Comparison of ENCODE assay signal across 21 cellular contexts in genomic region chr2:240256704-240257637, GRCh38.
DNase-seq lines count a peak whose midpoint lies in the region; ATAC-seq, FAIRE-seq and TF ChIP-seq lines count a peak whose summit lies in the region.
"Had no signal": no experiment of that assay in that cellular context is flagged by ENCODE, and none has a peak within 500 bp of the region (broad histone marks: within the 10 kb centered on the region; RNA-seq: fewer than 3 reads in every experiment).

No MANE protein-coding gene starts in this region.

- no peaks in the 10 kb centered on the region for H3K4me1 Mint-ChIP-seq in activated CD8-positive, alpha-beta memory T cell treated with anti-CD3 and anti-CD28 coated beads, Interleukin-2, amount 10 ng/mL, durations not matched to agents 7 days and 5 days
- H3K4me1 Mint-ChIP-seq: naive B cell had no signal

- no peaks in the 10 kb centered on the region for H3K36me3 Mint-ChIP-seq in activated CD8-positive, alpha-beta memory T cell treated with anti-CD3 and anti-CD28 coated beads, Interleukin-2, amount 10 ng/mL, durations not matched to agents 7 days and 5 days

- no peak overlapping the region for H3K9ac ChIP-seq in kidney (ENCODE audit: low read length in 2 of 2)

- no peaks in the 10 kb centered on the region for H3K27me3 Mint-ChIP-seq in activated CD8-positive, alpha-beta memory T cell treated with anti-CD3 and anti-CD28 coated beads, Interleukin-2, amount 10 ng/mL, durations not matched to agents 7 days and 5 days

- ATAC-seq in activated CD8-positive, alpha-beta memory T cell treated with anti-CD3 and anti-CD28 coated beads, Interleukin-2, amount 10 ng/mL, durations not matched to agents 7 days and 5 days, result no peak
- ATAC-seq in RWPE2 (ENCODE audit: low read depth) (no peak), GM21447 (IDR thresholded peaks at IDR 0.05; ENCODE audit: unreplicated experiment) (no peak)
- ATAC-seq: upper lobe of right lung had no signal

- H3K4me3 Mint-ChIP-seq in activated CD8-positive, alpha-beta memory T cell treated with anti-CD3 and anti-CD28 coated beads, Interleukin-2, amount 10 ng/mL, durations not matched to agents 7 days and 5 days, result no peak overlapping the region
- H3K4me3 Mint-ChIP-seq: naive B cell had no signal

- peaks cover under 1% of the 10 kb centered on the region for H3K9me3 Mint-ChIP-seq in activated CD8-positive, alpha-beta memory T cell treated with anti-CD3 and anti-CD28 coated beads, Interleukin-2, amount 10 ng/mL, durations not matched to agents 7 days and 5 days (ENCODE audit: low read depth)

- TF ChIP-seq CTCF in RWPE2 (IDR thresholded peaks at IDR 0.05; ENCODE audit: poor library complexity, severe bottlenecking) (no peak), kidney (IDR thresholded peaks at IDR 0.05; ENCODE audit: borderline replicate concordance, extremely low read depth, insufficient read depth) (no peak), retinal pigment epithelial cell (conservative IDR thresholded peaks at IDR 0.05; ENCODE audit: low read depth, low read length) (peak; percentile 10)

- H3K27ac Mint-ChIP-seq in activated CD8-positive, alpha-beta memory T cell treated with anti-CD3 and anti-CD28 coated beads, Interleukin-2, amount 10 ng/mL, durations not matched to agents 7 days and 5 days, result no peak overlapping the region

- intact Hi-C loops in kidney (cut with DNase I), result no loop called here

- peak; percentile 35 for DNase-seq in activated CD8-positive, alpha-beta memory T cell treated with anti-CD3 and anti-CD28 coated beads for 24 hours
- no peak for DNase-seq in activated CD8-positive, alpha-beta memory T cell treated with anti-CD3 and anti-CD28 coated beads, Interleukin-2, amount 10 ng/mL, durations not matched to agents 7 days and 5 days
- peak; percentile 55 for DNase-seq in RWPE2 (ENCODE audit: low spot score)
- DNase-seq in kidney, result peak; percentile 51
- no peak for DNase-seq in retinal pigment epithelial cell (ENCODE audit: low read depth)
- no peak for DNase-seq in frontal cortex (ENCODE audit: low spot score in 2 of 2)
- DNase-seq in SHP77 treated with DMSO at 0.1 percent for 48 hours (lab: John Stamatoyannopoulos, UW), result no peak
- DNase-seq: activated gamma-delta T cell treated with Interleukin-2 at 50 U/mL for 16 hours; aorta; DMS53; naive B cell; NCI-H1436; NCI-H2171 treated with DMSO at 0.1 percent for 48 hours; NCI-H774; stimulated activated naive CD4-positive, alpha-beta T cell treated with Interleukin-2 at 50 U/mL for 16 hours had no signal

- FAIRE-seq in kidney (lab: Jason Lieb, UNC) (no peak), frontal cortex (lab: Jason Lieb, UNC) (no peak)
- FAIRE-seq: A204.1, GM18507 had no signal

- H3K4me3 ChIP-seq in RWPE2 (ENCODE audit: severe bottlenecking), result no peak overlapping the region
- no peak overlapping the region for H3K4me3 ChIP-seq in kidney (ENCODE audit: low read length in 2 of 2)
- H3K4me3 ChIP-seq in retinal pigment epithelial cell (ENCODE audit: low read length), result no peak overlapping the region
- H3K4me3 ChIP-seq: coronary artery, upper lobe of right lung had no signal

- H3K36me3 ChIP-seq in RWPE2 (ENCODE audit: low read depth) (no peaks in the 10 kb centered on the region), kidney (ENCODE audit: control insufficient read depth in 1 of 2, insufficient read depth in 2 of 2, low read length in 2 of 2) (no peaks in the 10 kb centered on the region)
- H3K36me3 ChIP-seq: upper lobe of right lung had no signal

- H3K27me3 ChIP-seq in RWPE2 (ENCODE audit: insufficient read depth, poor library complexity, severe bottlenecking), result no peaks in the 10 kb centered on the region
- H3K27me3 ChIP-seq: upper lobe of right lung had no signal

- H3K4me1 ChIP-seq in RWPE2 (ENCODE audit: insufficient read depth, poor library complexity, severe bottlenecking) (peaks cover 15% of the 10 kb centered on the region), kidney (ENCODE audit: control insufficient read depth in 1 of 2, insufficient read depth in 1 of 2, low read depth in 1 of 2, low read length in 2 of 2) (peaks cover 0 to 8% of the 10 kb centered on the region in 2 donors)
- H3K4me1 ChIP-seq: upper lobe of right lung had no signal

- H3K27ac ChIP-seq in RWPE2 (ENCODE audit: poor library complexity, severe bottlenecking) (peak overlapping the region; percentile 75), kidney (ENCODE audit: low read depth in 2 of 2, low read length in 2 of 2) (no peak overlapping the region)
- H3K27ac ChIP-seq: C4-2B had no signal

- H3K9me3 ChIP-seq in RWPE2 (ENCODE audit: severe bottlenecking), result no peaks in the 10 kb centered on the region
- H3K9me3 ChIP-seq in kidney (ENCODE audit: control insufficient read depth in 1 of 2, low read length in 2 of 2), result no peaks in the 10 kb centered on the region
- H3K9me3 ChIP-seq: upper lobe of right lung had no signal

- CTCF ChIA-PET in activated CD8-positive, alpha-beta memory T cell treated with anti-CD3 and anti-CD28 coated beads, Interleukin-2, amount 10 ng/mL, durations not matched to agents 7 days and 5 days (lab: Charles Lee), result no interaction called here

Comparison
In these comparisons a context has a peak if more than half of its experiments do, and no peak if none do; other contexts are left out.
1. DNase-seq: peak in activated CD8-positive, alpha-beta memory T cell treated with anti-CD3 and anti-CD28 coated beads for 24 hours (single experiment), RWPE2 (single experiment) and kidney (single experiment); none in activated CD8-positive, alpha-beta memory T cell treated with anti-CD3 and anti-CD28 coated beads, Interleukin-2, amount 10 ng/mL, durations not matched to agents 7 days and 5 days (single experiment), retinal pigment epithelial cell (single experiment), frontal cortex (0 of 2) and SHP77 treated with DMSO at 0.1 percent for 48 hours (single experiment).